In genomic region chr10:73773152-73773879, GRCh38 we compare ENCODE assay signal across 8 cellular contexts. TPM values are rescaled to one million over a fixed set of nuclear protein-coding genes. Genes with fewer than 3 reads are reported as not detected.
DNase-seq lines count a peak whose midpoint lies in the region; ATAC-seq and TF ChIP-seq lines count a peak whose summit lies in the region.

No MANE protein-coding gene starts in this region.

- DNase-seq in activated CD8-positive, alpha-beta memory T cell treated with anti-CD3 and anti-CD28 coated beads, Interleukin-2, amount 10 ng/mL, durations not matched to agents 7 days and 5 days, result no peak
- no peak for DNase-seq in activated CD8-positive, alpha-beta memory T cell treated with anti-CD3 and anti-CD28 coated beads, Interleukin-2, amount 50 U/mL, for 48 hours
- no peak for DNase-seq in Peyer's patch
- DNase-seq in effector memory CD4-positive, alpha-beta T cell, result no peak
- DNase-seq in natural killer cell treated with Interleukin-12 subunit alpha and Interleukin-12 subunit beta and Interleukin-15 and Interleukin-18, amount 100 ng/mL, for 72 hours (ENCODE audit: low spot score), result no peak
- DNase-seq in NCI-H524 treated with DMSO at 0.1 percent for 48 hours (lab: John Stamatoyannopoulos, UW), result no peak

- H3K4me1 ChIP-seq in Peyer's patch, result peaks cover 0 to 26% (median 17%) of the 10 kb centered on the region in 4 donors
- H3K4me1 ChIP-seq in effector memory CD4-positive, alpha-beta T cell (ENCODE audit: control insufficient read depth, insufficient read depth, low read length, poor library complexity, severe bottlenecking), result peaks cover 29% of the 10 kb centered on the region

- H3K27ac Mint-ChIP-seq in activated CD8-positive, alpha-beta memory T cell treated with anti-CD3 and anti-CD28 coated beads, Interleukin-2, amount 10 ng/mL, durations not matched to agents 7 days and 5 days, result peak overlapping the region; percentile 92
- H3K27ac Mint-ChIP-seq in natural killer cell treated with Interleukin-12 subunit alpha and Interleukin-12 subunit beta and Interleukin-15 and Interleukin-18, amount 100 ng/mL, for 72 hours, result peak overlapping the region; percentile 78 to 79

- H3K4me3 ChIP-seq in Peyer's patch, result peak overlapping the region; percentile 57 to 91 (median 82)
- H3K4me3 ChIP-seq in effector memory CD4-positive, alpha-beta T cell (ENCODE audit: insufficient read depth, low read depth, low read length, poor library complexity, severe bottlenecking), result peak overlapping the region; percentile 76

- peaks cover 67% of the 10 kb centered on the region for H3K36me3 Mint-ChIP-seq in activated CD8-positive, alpha-beta memory T cell treated with anti-CD3 and anti-CD28 coated beads, Interleukin-2, amount 10 ng/mL, durations not matched to agents 7 days and 5 days
- peaks cover 48% of the 10 kb centered on the region for H3K36me3 Mint-ChIP-seq in natural killer cell treated with Interleukin-12 subunit alpha and Interleukin-12 subunit beta and Interleukin-15 and Interleukin-18, amount 100 ng/mL, for 72 hours

- H3K9me3 Mint-ChIP-seq in activated CD8-positive, alpha-beta memory T cell treated with anti-CD3 and anti-CD28 coated beads, Interleukin-2, amount 10 ng/mL, durations not matched to agents 7 days and 5 days (ENCODE audit: low read depth), result no peaks in the 10 kb centered on the region
- no peaks in the 10 kb centered on the region for H3K9me3 Mint-ChIP-seq in natural killer cell treated with Interleukin-12 subunit alpha and Interleukin-12 subunit beta and Interleukin-15 and Interleukin-18, amount 100 ng/mL, for 72 hours

- H3K27ac ChIP-seq in Peyer's patch, result peak overlapping the region; percentile 90 to 98 (median 96)
- H3K27ac ChIP-seq in effector memory CD4-positive, alpha-beta T cell (ENCODE audit: insufficient read depth, low read length, poor library complexity, severe bottlenecking), result peak overlapping the region; percentile 88

- no peaks in the 10 kb centered on the region for H3K9me3 ChIP-seq in Peyer's patch
- H3K9me3 ChIP-seq in effector memory CD4-positive, alpha-beta T cell (ENCODE audit: control insufficient read depth, low read length), result no peaks in the 10 kb centered on the region

- H3K4me1 Mint-ChIP-seq in activated CD8-positive, alpha-beta memory T cell treated with anti-CD3 and anti-CD28 coated beads, Interleukin-2, amount 10 ng/mL, durations not matched to agents 7 days and 5 days, result peaks cover 44% of the 10 kb centered on the region
- peaks cover 51 to 52% of the 10 kb centered on the region in 2 donors for H3K4me1 Mint-ChIP-seq in natural killer cell treated with Interleukin-12 subunit alpha and Interleukin-12 subunit beta and Interleukin-15 and Interleukin-18, amount 100 ng/mL, for 72 hours (ENCODE audit: low read depth in 2 of 2)

- H3K36me3 ChIP-seq in Peyer's patch, result peaks cover 0 to 62% (median 0%) of the 10 kb centered on the region in 3 donors
- H3K36me3 ChIP-seq in effector memory CD4-positive, alpha-beta T cell (ENCODE audit: control insufficient read depth, insufficient read depth, low read length), result peaks cover 29% of the 10 kb centered on the region

- no peaks in the 10 kb centered on the region for H3K27me3 Mint-ChIP-seq in activated CD8-positive, alpha-beta memory T cell treated with anti-CD3 and anti-CD28 coated beads, Interleukin-2, amount 10 ng/mL, durations not matched to agents 7 days and 5 days
- H3K27me3 Mint-ChIP-seq in natural killer cell treated with Interleukin-12 subunit alpha and Interleukin-12 subunit beta and Interleukin-15 and Interleukin-18, amount 100 ng/mL, for 72 hours, result no peaks in the 10 kb centered on the region

- ATAC-seq in activated CD8-positive, alpha-beta memory T cell treated with anti-CD3 and anti-CD28 coated beads, Interleukin-2, amount 10 ng/mL, durations not matched to agents 7 days and 5 days, result peak; percentile 3
- no peak for ATAC-seq in natural killer cell treated with Interleukin-12 subunit alpha and Interleukin-12 subunit beta and Interleukin-15 and Interleukin-18, amount 100 ng/mL, for 72 hours
- ATAC-seq in HG03159 (IDR thresholded peaks at IDR 0.05; ENCODE audit: unreplicated experiment) (no peak), HG02981 (IDR thresholded peaks at IDR 0.05; ENCODE audit: unreplicated experiment) (no peak)

- peak overlapping the region; percentile 94 for H3K4me3 Mint-ChIP-seq in activated CD8-positive, alpha-beta memory T cell treated with anti-CD3 and anti-CD28 coated beads, Interleukin-2, amount 10 ng/mL, durations not matched to agents 7 days and 5 days
- peak overlapping the region; percentile 93 for H3K4me3 Mint-ChIP-seq in natural killer cell treated with Interleukin-12 subunit alpha and Interleukin-12 subunit beta and Interleukin-15 and Interleukin-18, amount 100 ng/mL, for 72 hours

- CTCF ChIA-PET in activated CD8-positive, alpha-beta memory T cell treated with anti-CD3 and anti-CD28 coated beads, Interleukin-2, amount 10 ng/mL, durations not matched to agents 7 days and 5 days (lab: Charles Lee), result interaction anchor here (0.8 to 5.1 kb wide), 12 partner anchors 9 to 183 kb away, joined by 3 to 39 read pairs (median 4); partner anchors contain the start of genes CHCHD1 and SEC24C

- H3K27me3 ChIP-seq in Peyer's patch, result no peaks in the 10 kb centered on the region
- H3K27me3 ChIP-seq in effector memory CD4-positive, alpha-beta T cell (replicated peaks; ENCODE audit: control insufficient read depth, insufficient read depth, low read length, poor library complexity, severe bottlenecking), result no peaks in the 10 kb centered on the region

- TF ChIP-seq POLR2A in Peyer's patch (IDR thresholded peaks at IDR 0.05), result no peak

- TF ChIP-seq CTCF in Peyer's patch (IDR thresholded peaks at IDR 0.05), result no peak

RNA-seq across cellular contexts. Expression of gene CHCHD1, which starts 8.5 kb away (rescaled TPM):
- 10 to 100 TPM; 29.0 to 36.2 TPM for total RNA-seq in activated CD8-positive, alpha-beta memory T cell treated with anti-CD3 and anti-CD28 coated beads, Interleukin-2, amount 10 ng/mL, durations not matched to agents 7 days and 5 days
- total RNA-seq in Peyer's patch, result 10 to 100 TPM in 3 of 4 donors, 1 to 10 TPM in 1; 9.9 to 36.8 (median 20.9) TPM
- total RNA-seq in natural killer cell treated with Interleukin-12 subunit alpha and Interleukin-12 subunit beta and Interleukin-15 and Interleukin-18, amount 100 ng/mL, for 72 hours, result 10 to 100 TPM; 18.7 to 28.5 TPM

RNA-seq across cellular contexts. Expression of gene ZSWIM8, which starts 12.1 kb away (rescaled TPM):
- 10 to 100 TPM; 73.6 to 83.7 TPM for total RNA-seq in activated CD8-positive, alpha-beta memory T cell treated with anti-CD3 and anti-CD28 coated beads, Interleukin-2, amount 10 ng/mL, durations not matched to agents 7 days and 5 days
- total RNA-seq in Peyer's patch, result 100 to 1,000 TPM in 3 of 4 donors, 10 to 100 TPM in 1; 87.5 to 345 (median 187) TPM
- 100 to 1,000 TPM; 121 to 148 TPM for total RNA-seq in natural killer cell treated with Interleukin-12 subunit alpha and Interleukin-12 subunit beta and Interleukin-15 and Interleukin-18, amount 100 ng/mL, for 72 hours

RNA-seq across cellular contexts. Expression of gene SEC24C, which starts 29.1 kb away (rescaled TPM):
- 10 to 100 TPM; 84.5 to 98.0 TPM for total RNA-seq in activated CD8-positive, alpha-beta memory T cell treated with anti-CD3 and anti-CD28 coated beads, Interleukin-2, amount 10 ng/mL, durations not matched to agents 7 days and 5 days
- total RNA-seq in Peyer's patch, result 10 to 100 TPM; 48.7 to 81.5 (median 79.9) TPM
- total RNA-seq in natural killer cell treated with Interleukin-12 subunit alpha and Interleukin-12 subunit beta and Interleukin-15 and Interleukin-18, amount 100 ng/mL, for 72 hours, result 100 to 1,000 TPM; 152 to 172 TPM

RNA-seq across cellular contexts. Expression of gene NDST2, which starts 38.1 kb away (rescaled TPM):
- total RNA-seq in activated CD8-positive, alpha-beta memory T cell treated with anti-CD3 and anti-CD28 coated beads, Interleukin-2, amount 10 ng/mL, durations not matched to agents 7 days and 5 days, result 10 to 100 TPM; 49.4 to 64.5 TPM
- 10 to 100 TPM; 16.5 to 39.1 (median 27.7) TPM for total RNA-seq in Peyer's patch
- total RNA-seq in natural killer cell treated with Interleukin-12 subunit alpha and Interleukin-12 subunit beta and Interleukin-15 and Interleukin-18, amount 100 ng/mL, for 72 hours, result 10 to 100 TPM; 42.8 to 83.3 TPM
